Comparison of ENCODE assay signal across 1 cellular context in the genomic region with DNA sequence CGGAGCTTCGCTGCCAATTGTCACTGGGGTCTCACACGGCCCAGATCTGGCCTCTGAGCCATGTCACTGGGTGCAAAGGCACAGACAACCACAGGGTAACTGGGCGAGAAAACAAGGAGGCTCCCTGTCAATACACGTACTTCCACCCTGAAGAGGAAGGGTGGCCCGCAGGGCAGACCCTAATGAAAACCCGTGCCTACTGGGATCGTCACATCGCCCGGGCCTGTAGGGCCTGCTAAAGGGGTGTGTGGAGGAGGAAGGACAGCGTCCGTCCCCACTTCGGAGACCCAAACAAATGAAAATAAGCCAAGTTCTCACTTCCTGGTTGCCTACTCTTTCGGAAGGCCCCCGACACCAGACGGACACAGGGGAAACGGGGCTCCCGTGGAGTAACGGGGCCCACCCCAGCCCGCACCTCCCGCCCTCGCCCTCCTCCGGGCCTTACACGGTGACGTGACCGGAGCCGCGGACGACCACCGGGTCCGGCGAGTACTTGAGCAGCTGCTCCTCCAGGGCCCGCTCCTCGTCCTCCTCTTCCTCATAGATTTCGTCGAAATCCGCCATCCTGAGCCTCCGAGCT.
TF ChIP-seq lines count a peak whose summit lies in the region.

No MANE protein-coding gene starts in this region.

TF ChIP-seq in endothelial cell of umbilical vein, 7 proteins besides CTCF, POLR2A, EP300 and RAD21:
- TF ChIP-seq, protein P1, sequence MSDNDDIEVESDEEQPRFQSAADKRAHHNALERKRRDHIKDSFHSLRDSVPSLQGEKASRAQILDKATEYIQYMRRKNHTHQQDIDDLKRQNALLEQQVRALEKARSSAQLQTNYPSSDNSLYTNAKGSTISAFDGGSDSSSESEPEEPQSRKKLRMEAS (IDR thresholded peaks at IDR 0.05; ENCODE audit: insufficient read depth, insufficient read length), result no peak
- TF ChIP-seq JUN (IDR thresholded peaks at IDR 0.05; ENCODE audit: borderline replicate concordance, insufficient read depth, insufficient read length, low read depth) (no peak), MYC (IDR thresholded peaks at IDR 0.05; ENCODE audit: low read depth, low read length) (no peak), GATA2 (IDR thresholded peaks at IDR 0.05; ENCODE audit: insufficient read depth, insufficient read length, low read depth, low read length) (no peak), POLR2AphosphoS5 (IDR thresholded peaks at IDR 0.05; ENCODE audit: insufficient read depth, low read depth, low read length) (no peak), EZH2 (IDR thresholded peaks at IDR 0.05; ENCODE audit: borderline replicate concordance, low read depth, low read length, severe bottlenecking) (no peak), FOS (IDR thresholded peaks at IDR 0.05; ENCODE audit: borderline replicate concordance, insufficient read depth, low read length) (no peak)
